In the genomic region with DNA sequence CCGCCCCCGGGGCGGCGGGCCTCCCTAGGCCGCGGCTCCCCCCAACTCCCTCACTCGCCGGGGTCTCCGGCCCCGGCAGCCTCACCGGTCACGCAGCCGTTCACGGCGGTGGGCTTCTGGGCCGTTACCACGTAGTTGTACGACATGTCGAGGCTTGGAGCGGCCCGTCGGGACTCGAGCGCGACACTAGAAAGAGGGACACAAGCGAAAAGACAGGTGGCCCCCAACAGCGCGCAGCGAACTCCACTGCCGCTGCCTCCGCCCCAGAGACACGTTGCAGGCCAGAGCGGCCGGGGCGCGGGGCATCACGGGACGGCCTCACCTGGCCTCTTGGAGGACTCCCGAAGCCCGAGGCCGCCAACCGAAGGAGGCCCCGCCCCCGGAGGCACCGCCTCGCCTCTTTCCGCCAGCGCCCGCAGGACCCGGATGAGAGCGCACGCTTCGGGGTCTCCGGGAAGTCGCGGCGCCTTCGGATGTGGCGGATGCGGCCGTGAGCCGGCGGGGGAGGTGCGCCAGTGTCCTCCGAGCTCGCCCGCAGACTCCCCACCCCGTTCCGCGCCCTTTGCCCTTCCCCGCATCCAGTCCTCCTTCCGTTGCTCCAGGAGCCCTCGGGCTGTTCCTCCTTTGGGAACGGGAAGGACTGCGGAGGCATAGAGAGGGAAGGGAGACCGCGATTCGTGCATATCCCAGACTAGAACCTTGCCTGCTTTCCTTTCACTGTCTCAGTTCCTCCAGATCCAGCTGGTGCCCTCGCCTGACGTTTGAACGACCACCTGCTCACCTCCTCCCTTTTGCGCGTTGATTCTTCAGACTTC, we compare ENCODE assay signal across 1 cellular context.
TF ChIP-seq lines count a peak whose summit lies in the region.

A gene (minus strand): TSS at position 283 of the 815 bp plus-strand sequence. CDS start 137 bp downstream, at position 146.
A gene with protein sequence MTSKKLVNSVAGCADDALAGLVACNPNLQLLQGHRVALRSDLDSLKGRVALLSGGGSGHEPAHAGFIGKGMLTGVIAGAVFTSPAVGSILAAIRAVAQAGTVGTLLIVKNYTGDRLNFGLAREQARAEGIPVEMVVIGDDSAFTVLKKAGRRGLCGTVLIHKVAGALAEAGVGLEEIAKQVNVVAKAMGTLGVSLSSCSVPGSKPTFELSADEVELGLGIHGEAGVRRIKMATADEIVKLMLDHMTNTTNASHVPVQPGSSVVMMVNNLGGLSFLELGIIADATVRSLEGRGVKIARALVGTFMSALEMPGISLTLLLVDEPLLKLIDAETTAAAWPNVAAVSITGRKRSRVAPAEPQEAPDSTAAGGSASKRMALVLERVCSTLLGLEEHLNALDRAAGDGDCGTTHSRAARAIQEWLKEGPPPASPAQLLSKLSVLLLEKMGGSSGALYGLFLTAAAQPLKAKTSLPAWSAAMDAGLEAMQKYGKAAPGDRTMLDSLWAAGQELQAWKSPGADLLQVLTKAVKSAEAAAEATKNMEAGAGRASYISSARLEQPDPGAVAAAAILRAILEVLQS (plus strand): TSS at position 406 of the 815 bp plus-strand sequence. CDS start 1,501 bp downstream, outside the sequence.

TF ChIP-seq in K562, 482 proteins besides CTCF, POLR2A, EP300 and RAD21 (continued from another document and continues in another):
- TF ChIP-seq, protein P1, sequence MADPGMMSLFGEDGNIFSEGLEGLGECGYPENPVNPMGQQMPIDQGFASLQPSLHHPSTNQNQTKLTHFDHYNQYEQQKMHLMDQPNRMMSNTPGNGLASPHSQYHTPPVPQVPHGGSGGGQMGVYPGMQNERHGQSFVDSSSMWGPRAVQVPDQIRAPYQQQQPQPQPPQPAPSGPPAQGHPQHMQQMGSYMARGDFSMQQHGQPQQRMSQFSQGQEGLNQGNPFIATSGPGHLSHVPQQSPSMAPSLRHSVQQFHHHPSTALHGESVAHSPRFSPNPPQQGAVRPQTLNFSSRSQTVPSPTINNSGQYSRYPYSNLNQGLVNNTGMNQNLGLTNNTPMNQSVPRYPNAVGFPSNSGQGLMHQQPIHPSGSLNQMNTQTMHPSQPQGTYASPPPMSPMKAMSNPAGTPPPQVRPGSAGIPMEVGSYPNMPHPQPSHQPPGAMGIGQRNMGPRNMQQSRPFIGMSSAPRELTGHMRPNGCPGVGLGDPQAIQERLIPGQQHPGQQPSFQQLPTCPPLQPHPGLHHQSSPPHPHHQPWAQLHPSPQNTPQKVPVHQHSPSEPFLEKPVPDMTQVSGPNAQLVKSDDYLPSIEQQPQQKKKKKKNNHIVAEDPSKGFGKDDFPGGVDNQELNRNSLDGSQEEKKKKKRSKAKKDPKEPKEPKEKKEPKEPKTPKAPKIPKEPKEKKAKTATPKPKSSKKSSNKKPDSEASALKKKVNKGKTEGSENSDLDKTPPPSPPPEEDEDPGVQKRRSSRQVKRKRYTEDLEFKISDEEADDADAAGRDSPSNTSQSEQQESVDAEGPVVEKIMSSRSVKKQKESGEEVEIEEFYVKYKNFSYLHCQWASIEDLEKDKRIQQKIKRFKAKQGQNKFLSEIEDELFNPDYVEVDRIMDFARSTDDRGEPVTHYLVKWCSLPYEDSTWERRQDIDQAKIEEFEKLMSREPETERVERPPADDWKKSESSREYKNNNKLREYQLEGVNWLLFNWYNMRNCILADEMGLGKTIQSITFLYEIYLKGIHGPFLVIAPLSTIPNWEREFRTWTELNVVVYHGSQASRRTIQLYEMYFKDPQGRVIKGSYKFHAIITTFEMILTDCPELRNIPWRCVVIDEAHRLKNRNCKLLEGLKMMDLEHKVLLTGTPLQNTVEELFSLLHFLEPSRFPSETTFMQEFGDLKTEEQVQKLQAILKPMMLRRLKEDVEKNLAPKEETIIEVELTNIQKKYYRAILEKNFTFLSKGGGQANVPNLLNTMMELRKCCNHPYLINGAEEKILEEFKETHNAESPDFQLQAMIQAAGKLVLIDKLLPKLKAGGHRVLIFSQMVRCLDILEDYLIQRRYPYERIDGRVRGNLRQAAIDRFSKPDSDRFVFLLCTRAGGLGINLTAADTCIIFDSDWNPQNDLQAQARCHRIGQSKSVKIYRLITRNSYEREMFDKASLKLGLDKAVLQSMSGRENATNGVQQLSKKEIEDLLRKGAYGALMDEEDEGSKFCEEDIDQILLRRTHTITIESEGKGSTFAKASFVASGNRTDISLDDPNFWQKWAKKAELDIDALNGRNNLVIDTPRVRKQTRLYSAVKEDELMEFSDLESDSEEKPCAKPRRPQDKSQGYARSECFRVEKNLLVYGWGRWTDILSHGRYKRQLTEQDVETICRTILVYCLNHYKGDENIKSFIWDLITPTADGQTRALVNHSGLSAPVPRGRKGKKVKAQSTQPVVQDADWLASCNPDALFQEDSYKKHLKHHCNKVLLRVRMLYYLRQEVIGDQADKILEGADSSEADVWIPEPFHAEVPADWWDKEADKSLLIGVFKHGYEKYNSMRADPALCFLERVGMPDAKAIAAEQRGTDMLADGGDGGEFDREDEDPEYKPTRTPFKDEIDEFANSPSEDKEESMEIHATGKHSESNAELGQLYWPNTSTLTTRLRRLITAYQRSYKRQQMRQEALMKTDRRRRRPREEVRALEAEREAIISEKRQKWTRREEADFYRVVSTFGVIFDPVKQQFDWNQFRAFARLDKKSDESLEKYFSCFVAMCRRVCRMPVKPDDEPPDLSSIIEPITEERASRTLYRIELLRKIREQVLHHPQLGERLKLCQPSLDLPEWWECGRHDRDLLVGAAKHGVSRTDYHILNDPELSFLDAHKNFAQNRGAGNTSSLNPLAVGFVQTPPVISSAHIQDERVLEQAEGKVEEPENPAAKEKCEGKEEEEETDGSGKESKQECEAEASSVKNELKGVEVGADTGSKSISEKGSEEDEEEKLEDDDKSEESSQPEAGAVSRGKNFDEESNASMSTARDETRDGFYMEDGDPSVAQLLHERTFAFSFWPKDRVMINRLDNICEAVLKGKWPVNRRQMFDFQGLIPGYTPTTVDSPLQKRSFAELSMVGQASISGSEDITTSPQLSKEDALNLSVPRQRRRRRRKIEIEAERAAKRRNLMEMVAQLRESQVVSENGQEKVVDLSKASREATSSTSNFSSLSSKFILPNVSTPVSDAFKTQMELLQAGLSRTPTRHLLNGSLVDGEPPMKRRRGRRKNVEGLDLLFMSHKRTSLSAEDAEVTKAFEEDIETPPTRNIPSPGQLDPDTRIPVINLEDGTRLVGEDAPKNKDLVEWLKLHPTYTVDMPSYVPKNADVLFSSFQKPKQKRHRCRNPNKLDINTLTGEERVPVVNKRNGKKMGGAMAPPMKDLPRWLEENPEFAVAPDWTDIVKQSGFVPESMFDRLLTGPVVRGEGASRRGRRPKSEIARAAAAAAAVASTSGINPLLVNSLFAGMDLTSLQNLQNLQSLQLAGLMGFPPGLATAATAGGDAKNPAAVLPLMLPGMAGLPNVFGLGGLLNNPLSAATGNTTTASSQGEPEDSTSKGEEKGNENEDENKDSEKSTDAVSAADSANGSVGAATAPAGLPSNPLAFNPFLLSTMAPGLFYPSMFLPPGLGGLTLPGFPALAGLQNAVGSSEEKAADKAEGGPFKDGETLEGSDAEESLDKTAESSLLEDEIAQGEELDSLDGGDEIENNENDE (IDR thresholded peaks at IDR 0.05; ENCODE audit: low read depth, low read length) = no peak
- peak; percentile 20; the same call in 1 of the 2 replicates for TF ChIP-seq FOXM1 (IDR thresholded peaks at IDR 0.05; ENCODE audit: low read depth)
- peak; percentile 92 for TF ChIP-seq FOXM1 (CRISPR knock-in tag; IDR thresholded peaks at IDR 0.05; ENCODE audit: low read depth)
- 0 out of 2 replicates have a peak, but pooled peaks have one; percentile 67 for TF ChIP-seq KLF6 (CRISPR knock-in tag; IDR thresholded peaks at IDR 0.05; ENCODE audit: borderline replicate concordance)
- TF ChIP-seq PTTG1 (tag; IDR thresholded peaks at IDR 0.05; ENCODE audit: low read depth) = no peak
- no peak for TF ChIP-seq GATA2 (CRISPR knock-in tag; IDR thresholded peaks at IDR 0.05)
- TF ChIP-seq ZNF282 (CRISPR knock-in tag; IDR thresholded peaks at IDR 0.05) = no peak
- no peak for TF ChIP-seq CHD1 (IDR thresholded peaks at IDR 0.05; ENCODE audit: low read length)
- TF ChIP-seq ARNT (IDR thresholded peaks at IDR 0.05) = no peak
- TF ChIP-seq HNRNPH1 (optimal IDR thresholded peaks at IDR 0.05; ENCODE audit: low read depth, low read length) = no peak
- TF ChIP-seq FOXK1 (CRISPR knock-in tag; IDR thresholded peaks at IDR 0.05; ENCODE audit: borderline replicate concordance) = no peak
- peak; percentile 50 for TF ChIP-seq PML (IDR thresholded peaks at IDR 0.05; ENCODE audit: low read length)
- no peak for TF ChIP-seq NR3C1 (CRISPR knock-in tag; IDR thresholded peaks at IDR 0.05)
- TF ChIP-seq CREB1 (IDR thresholded peaks at IDR 0.05) = peak; percentile 55; the same call in 1 of the 2 replicates
- TF ChIP-seq CREB1 (CRISPR knock-in tag; IDR thresholded peaks at IDR 0.05) = peak; percentile 59
- TF ChIP-seq, protein P2, sequence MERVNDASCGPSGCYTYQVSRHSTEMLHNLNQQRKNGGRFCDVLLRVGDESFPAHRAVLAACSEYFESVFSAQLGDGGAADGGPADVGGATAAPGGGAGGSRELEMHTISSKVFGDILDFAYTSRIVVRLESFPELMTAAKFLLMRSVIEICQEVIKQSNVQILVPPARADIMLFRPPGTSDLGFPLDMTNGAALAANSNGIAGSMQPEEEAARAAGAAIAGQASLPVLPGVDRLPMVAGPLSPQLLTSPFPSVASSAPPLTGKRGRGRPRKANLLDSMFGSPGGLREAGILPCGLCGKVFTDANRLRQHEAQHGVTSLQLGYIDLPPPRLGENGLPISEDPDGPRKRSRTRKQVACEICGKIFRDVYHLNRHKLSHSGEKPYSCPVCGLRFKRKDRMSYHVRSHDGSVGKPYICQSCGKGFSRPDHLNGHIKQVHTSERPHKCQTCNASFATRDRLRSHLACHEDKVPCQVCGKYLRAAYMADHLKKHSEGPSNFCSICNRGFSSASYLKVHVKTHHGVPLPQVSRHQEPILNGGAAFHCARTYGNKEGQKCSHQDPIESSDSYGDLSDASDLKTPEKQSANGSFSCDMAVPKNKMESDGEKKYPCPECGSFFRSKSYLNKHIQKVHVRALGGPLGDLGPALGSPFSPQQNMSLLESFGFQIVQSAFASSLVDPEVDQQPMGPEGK (CRISPR knock-in tag; IDR thresholded peaks at IDR 0.05; ENCODE audit: borderline replicate concordance) = no peak
- TF ChIP-seq RBFOX2 (IDR thresholded peaks at IDR 0.05; ENCODE audit: low read depth, low read length) = peak; percentile 100
- TF ChIP-seq SRSF1 (IDR thresholded peaks at IDR 0.05; ENCODE audit: low read depth, low read length) = no peak
- TF ChIP-seq, protein P3, sequence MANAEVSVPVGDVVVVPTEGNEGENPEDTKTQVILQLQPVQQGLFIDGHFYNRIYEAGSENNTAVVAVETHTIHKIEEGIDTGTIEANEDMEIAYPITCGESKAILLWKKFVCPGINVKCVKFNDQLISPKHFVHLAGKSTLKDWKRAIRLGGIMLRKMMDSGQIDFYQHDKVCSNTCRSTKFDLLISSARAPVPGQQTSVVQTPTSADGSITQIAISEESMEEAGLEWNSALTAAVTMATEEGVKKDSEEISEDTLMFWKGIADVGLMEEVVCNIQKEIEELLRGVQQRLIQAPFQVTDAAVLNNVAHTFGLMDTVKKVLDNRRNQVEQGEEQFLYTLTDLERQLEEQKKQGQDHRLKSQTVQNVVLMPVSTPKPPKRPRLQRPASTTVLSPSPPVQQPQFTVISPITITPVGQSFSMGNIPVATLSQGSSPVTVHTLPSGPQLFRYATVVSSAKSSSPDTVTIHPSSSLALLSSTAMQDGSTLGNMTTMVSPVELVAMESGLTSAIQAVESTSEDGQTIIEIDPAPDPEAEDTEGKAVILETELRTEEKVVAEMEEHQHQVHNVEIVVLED (CRISPR knock-in tag; IDR thresholded peaks at IDR 0.05) = peak; percentile 63; the same call in 1 of the 2 replicates
- TF ChIP-seq ZNF174 (CRISPR knock-in tag; IDR thresholded peaks at IDR 0.05) = no peak
- no peak for TF ChIP-seq ZC3H8 (IDR thresholded peaks at IDR 0.05)
- TF ChIP-seq ZNF12 (CRISPR knock-in tag; IDR thresholded peaks at IDR 0.05) = no peak; the same call in 1 of the 2 replicates
- no peak for TF ChIP-seq EWSR1 (IDR thresholded peaks at IDR 0.05; ENCODE audit: borderline replicate concordance, low read depth, partially characterized antibody)
- TF ChIP-seq JUN (IDR thresholded peaks at IDR 0.05; ENCODE audit: borderline replicate concordance, low read depth, low read length) = peak; percentile 15; the same call in 1 of the 2 replicates
- no peak for TF ChIP-seq JUN (CRISPR knock-in tag; IDR thresholded peaks at IDR 0.05; ENCODE audit: borderline replicate concordance)
- no peak for TF ChIP-seq SMARCB1 (IDR thresholded peaks at IDR 0.05; ENCODE audit: insufficient read length, low read depth)
- TF ChIP-seq, protein P4, sequence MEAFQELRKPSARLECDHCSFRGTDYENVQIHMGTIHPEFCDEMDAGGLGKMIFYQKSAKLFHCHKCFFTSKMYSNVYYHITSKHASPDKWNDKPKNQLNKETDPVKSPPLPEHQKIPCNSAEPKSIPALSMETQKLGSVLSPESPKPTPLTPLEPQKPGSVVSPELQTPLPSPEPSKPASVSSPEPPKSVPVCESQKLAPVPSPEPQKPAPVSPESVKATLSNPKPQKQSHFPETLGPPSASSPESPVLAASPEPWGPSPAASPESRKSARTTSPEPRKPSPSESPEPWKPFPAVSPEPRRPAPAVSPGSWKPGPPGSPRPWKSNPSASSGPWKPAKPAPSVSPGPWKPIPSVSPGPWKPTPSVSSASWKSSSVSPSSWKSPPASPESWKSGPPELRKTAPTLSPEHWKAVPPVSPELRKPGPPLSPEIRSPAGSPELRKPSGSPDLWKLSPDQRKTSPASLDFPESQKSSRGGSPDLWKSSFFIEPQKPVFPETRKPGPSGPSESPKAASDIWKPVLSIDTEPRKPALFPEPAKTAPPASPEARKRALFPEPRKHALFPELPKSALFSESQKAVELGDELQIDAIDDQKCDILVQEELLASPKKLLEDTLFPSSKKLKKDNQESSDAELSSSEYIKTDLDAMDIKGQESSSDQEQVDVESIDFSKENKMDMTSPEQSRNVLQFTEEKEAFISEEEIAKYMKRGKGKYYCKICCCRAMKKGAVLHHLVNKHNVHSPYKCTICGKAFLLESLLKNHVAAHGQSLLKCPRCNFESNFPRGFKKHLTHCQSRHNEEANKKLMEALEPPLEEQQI (IDR thresholded peaks at IDR 0.05) = no peak
- no peak for TF ChIP-seq THRAP3 (IDR thresholded peaks at IDR 0.05; ENCODE audit: borderline replicate concordance)
- TF ChIP-seq MEIS2 (IDR thresholded peaks at IDR 0.05; ENCODE audit: partially characterized antibody) = no peak
- TF ChIP-seq, protein P5, sequence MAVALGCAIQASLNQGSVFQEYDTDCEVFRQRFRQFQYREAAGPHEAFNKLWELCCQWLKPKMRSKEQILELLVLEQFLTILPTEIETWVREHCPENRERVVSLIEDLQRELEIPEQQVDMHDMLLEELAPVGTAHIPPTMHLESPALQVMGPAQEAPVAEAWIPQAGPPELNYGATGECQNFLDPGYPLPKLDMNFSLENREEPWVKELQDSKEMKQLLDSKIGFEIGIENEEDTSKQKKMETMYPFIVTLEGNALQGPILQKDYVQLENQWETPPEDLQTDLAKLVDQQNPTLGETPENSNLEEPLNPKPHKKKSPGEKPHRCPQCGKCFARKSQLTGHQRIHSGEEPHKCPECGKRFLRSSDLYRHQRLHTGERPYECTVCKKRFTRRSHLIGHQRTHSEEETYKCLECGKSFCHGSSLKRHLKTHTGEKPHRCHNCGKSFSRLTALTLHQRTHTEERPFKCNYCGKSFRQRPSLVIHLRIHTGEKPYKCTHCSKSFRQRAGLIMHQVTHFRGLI (CRISPR knock-in tag; IDR thresholded peaks at IDR 0.05) = no peak
- no peak for TF ChIP-seq YBX1 (IDR thresholded peaks at IDR 0.05)
- TF ChIP-seq, protein P6, sequence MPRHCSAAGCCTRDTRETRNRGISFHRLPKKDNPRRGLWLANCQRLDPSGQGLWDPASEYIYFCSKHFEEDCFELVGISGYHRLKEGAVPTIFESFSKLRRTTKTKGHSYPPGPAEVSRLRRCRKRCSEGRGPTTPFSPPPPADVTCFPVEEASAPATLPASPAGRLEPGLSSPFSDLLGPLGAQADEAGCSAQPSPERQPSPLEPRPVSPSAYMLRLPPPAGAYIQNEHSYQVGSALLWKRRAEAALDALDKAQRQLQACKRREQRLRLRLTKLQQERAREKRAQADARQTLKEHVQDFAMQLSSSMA (CRISPR knock-in tag; IDR thresholded peaks at IDR 0.05) = no peak
- no peak for TF ChIP-seq HDAC6 (IDR thresholded peaks at IDR 0.05; ENCODE audit: low read depth, low read length)
- TF ChIP-seq FOS (IDR thresholded peaks at IDR 0.05; ENCODE audit: extremely low read depth, insufficient read length) = no peak
